29 cellular contexts compared by ENCODE assay signal in the genomic region with DNA sequence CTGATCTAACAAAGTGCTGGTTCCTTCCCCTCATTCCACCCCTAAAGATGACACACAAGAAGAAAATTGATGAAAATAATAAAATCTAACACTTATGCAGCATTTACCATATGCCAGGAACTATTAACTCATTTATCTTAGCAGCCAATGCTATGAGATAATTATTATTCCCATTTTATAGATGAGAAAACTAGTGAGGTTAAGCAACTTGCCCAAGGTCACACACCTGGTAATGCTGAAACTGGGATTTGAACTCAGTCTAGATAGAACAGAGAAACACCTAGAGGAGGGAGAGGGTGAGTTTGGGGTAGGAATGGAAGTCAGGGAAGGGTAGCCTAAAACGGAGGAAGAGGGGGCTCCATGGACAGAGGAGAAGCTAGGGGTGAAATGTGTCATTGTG. TPM values are rescaled to one million over a fixed set of nuclear protein-coding genes. Genes with fewer than 3 reads are reported as not detected.
A peak's percentile ranks its signal among the peaks of the same experiment; 100 is the strongest.
DNase-seq lines count a peak whose midpoint lies in the region; ATAC-seq and TF ChIP-seq lines count a peak whose summit lies in the region.
"Had no signal": no experiment of that assay in that cellular context is flagged by ENCODE, and none has a peak within 500 bp of the region (broad histone marks: within the 10 kb centered on the region; RNA-seq: fewer than 3 reads in every experiment).

No MANE protein-coding gene starts in this region.

- H3K27me3 ChIP-seq in dorsolateral prefrontal cortex = peaks cover 0 to 26% (median 0%) of the 10 kb centered on the region in 45 donors
- H3K27me3 ChIP-seq: gastroesophageal sphincter, ovary had no signal

- no peaks in the 10 kb centered on the region for H3K27me3 Mint-ChIP-seq in activated naive CD8-positive, alpha-beta T cell
- H3K27me3 Mint-ChIP-seq in activated naive CD8-positive, alpha-beta T cell treated with anti-CD3 and anti-CD28 coated beads, Interleukin-2, amount 50 U/mL, for 24 hours = no peaks in the 10 kb centered on the region
- peaks cover 0 to 8% of the 10 kb centered on the region in 2 donors for H3K27me3 Mint-ChIP-seq in T-cell
- H3K27me3 Mint-ChIP-seq in immature natural killer cell (ENCODE audit: low read depth in 3 of 3) = peaks cover 0 to 6% (median 0%) of the 10 kb centered on the region in 3 donors
- H3K27me3 Mint-ChIP-seq: type B pancreatic cell had no signal

- ATAC-seq in activated naive CD8-positive, alpha-beta T cell treated with anti-CD3 and anti-CD28 coated beads, Interleukin-2, amount 50 U/mL, for 24 hours = no peak
- ATAC-seq in T-cell (replicated peaks in 1 of 4) (no peak), GM21423 (IDR thresholded peaks at IDR 0.05; ENCODE audit: unreplicated experiment) (no peak)
- ATAC-seq: gastroesophageal sphincter, GM12878, left lobe of liver had no signal

- CTCF ChIA-PET in T-cell (lab: Charles Lee) = no interaction called here

- POLR2A ChIA-PET in T-cell (lab: Charles Lee) = interaction anchor here in 1 of 2 donors (0.6 kb wide), 1 partner anchor 80 kb away, joined by 6 read pairs; no protein-coding TSS in a partner anchor

- no peaks in the 10 kb centered on the region for H3K9me3 Mint-ChIP-seq in activated naive CD8-positive, alpha-beta T cell (ENCODE audit: low read depth)
- H3K9me3 Mint-ChIP-seq in activated naive CD8-positive, alpha-beta T cell treated with anti-CD3 and anti-CD28 coated beads, Interleukin-2, amount 50 U/mL, for 24 hours = no peaks in the 10 kb centered on the region
- H3K9me3 Mint-ChIP-seq in T-cell (no peaks in the 10 kb centered on the region), immature natural killer cell (no peaks in the 10 kb centered on the region)
- H3K9me3 Mint-ChIP-seq: type B pancreatic cell had no signal

- H3K27ac ChIP-seq in dorsolateral prefrontal cortex = no peak overlapping the region
- H3K27ac ChIP-seq: BLaER1 treated with 17β-estradiol and CSF1 and Interleukin-3, amounts not matched to agents 10 nM and 100 nM; gastroesophageal sphincter; KMS-11; ovary had no signal

- no peak overlapping the region for H3K4me3 Mint-ChIP-seq in activated naive CD8-positive, alpha-beta T cell
- H3K4me3 Mint-ChIP-seq in activated naive CD8-positive, alpha-beta T cell treated with anti-CD3 and anti-CD28 coated beads, Interleukin-2, amount 50 U/mL, for 24 hours = no peak overlapping the region
- H3K4me3 Mint-ChIP-seq in T-cell (no peak overlapping the region), immature natural killer cell (no peak overlapping the region)
- H3K4me3 Mint-ChIP-seq: type B pancreatic cell had no signal

- DNase-seq in activated naive CD8-positive, alpha-beta T cell treated with anti-CD3 and anti-CD28 coated beads, Interleukin-2, amount 50 U/mL, for 24 hours = no peak
- no peak for DNase-seq in T-cell
- no peak for DNase-seq in immature natural killer cell
- DNase-seq in head of caudate nucleus = no peak
- DNase-seq in dorsolateral prefrontal cortex = no peak
- DNase-seq: activated CD4-positive, CD25-positive, alpha-beta regulatory T cell; activated T-cell treated with anti-CD3 and anti-CD28 coated beads, Interleukin-2, amount 50 U/mL, for 1 hour; central memory CD4-positive, alpha-beta T cell; GOT3; hypothalamus; mesendoderm; NCI-H1417; NCI-H2081; NCI-H345; NCI-H748 treated with DMSO at 0.1 percent for 48 hours; ovary; SIG-M5; stimulated activated CD4-positive, alpha-beta T cell treated with anti-CD3 and anti-CD28 coated beads, Interleukin-1b, Interleukin-23, amount 100 ng/mL, for 48 hours; stimulated activated CD8-positive, alpha-beta memory T cell treated with anti-CD3 and anti-CD28 coated beads, Interleukin-4, amount 100 ng/mL, for 48 hours; SW 1271 had no signal

- TF ChIP-seq CTCF in dorsolateral prefrontal cortex (IDR thresholded peaks at IDR 0.05 in 54 of 56, conservative IDR thresholded peaks at IDR 0.05 in 2 of 56; ENCODE audit: low read depth in 1 of 56, partially characterized antibody in 56 of 56) = no peak

- peaks cover 36% of the 10 kb centered on the region for H3K4me1 Mint-ChIP-seq in activated naive CD8-positive, alpha-beta T cell (ENCODE audit: low read depth)
- peaks cover 47% of the 10 kb centered on the region for H3K4me1 Mint-ChIP-seq in activated naive CD8-positive, alpha-beta T cell treated with anti-CD3 and anti-CD28 coated beads, Interleukin-2, amount 50 U/mL, for 24 hours
- H3K4me1 Mint-ChIP-seq in T-cell = peaks cover 5 to 22% (median 20%) of the 10 kb centered on the region in 3 donors
- peaks cover 3 to 26% of the 10 kb centered on the region in 2 donors for H3K4me1 Mint-ChIP-seq in immature natural killer cell

- intact Hi-C loops in head of caudate nucleus (cut with DNase I) (no loop called here), dorsolateral prefrontal cortex (cut with DNase I) (no loop called here)

- H3K27ac Mint-ChIP-seq in activated naive CD8-positive, alpha-beta T cell = peak overlapping the region; percentile 59
- H3K27ac Mint-ChIP-seq in activated naive CD8-positive, alpha-beta T cell treated with anti-CD3 and anti-CD28 coated beads, Interleukin-2, amount 50 U/mL, for 24 hours = no peak overlapping the region
- H3K27ac Mint-ChIP-seq in T-cell = peak overlapping the region; percentile 30 to 67
- H3K27ac Mint-ChIP-seq in immature natural killer cell = peak overlapping the region in 5 of 6 donors; percentile 26 to 78 (median 36)
- H3K27ac Mint-ChIP-seq: type B pancreatic cell had no signal

- peaks cover 9% of the 10 kb centered on the region for H3K36me3 Mint-ChIP-seq in activated naive CD8-positive, alpha-beta T cell
- H3K36me3 Mint-ChIP-seq in activated naive CD8-positive, alpha-beta T cell treated with anti-CD3 and anti-CD28 coated beads, Interleukin-2, amount 50 U/mL, for 24 hours (ENCODE audit: low read depth) = peaks cover 54% of the 10 kb centered on the region
- H3K36me3 Mint-ChIP-seq in T-cell (peaks cover 32% of the 10 kb centered on the region), immature natural killer cell (peaks cover 0 to 6% (median 4%) of the 10 kb centered on the region in 3 donors)

- H3K4me3 ChIP-seq in dorsolateral prefrontal cortex = no peak overlapping the region
- H3K4me3 ChIP-seq: BLaER1 treated with 17β-estradiol and CSF1 and Interleukin-3, amounts not matched to agents 10 nM and 100 nM; gastroesophageal sphincter; GM12878; ovary; smooth muscle cell had no signal

RNA-seq across cellular contexts. Expression of a gene that starts 18.6 kb away (rescaled TPM):
- total RNA-seq in T-cell (100 to 1,000 TPM; 203 to 281 (median 209) TPM), dorsolateral prefrontal cortex (100 to 1,000 TPM in 114 of 120 experiments, 10 to 100 TPM in 6; 79.1 to 161 (median 117) TPM)
- polyA plus RNA-seq in immature natural killer cell = 100 to 1,000 TPM; 119 to 162 (median 142) TPM
